Comparison of ENCODE assay signal across 24 cellular contexts in the genomic region with DNA sequence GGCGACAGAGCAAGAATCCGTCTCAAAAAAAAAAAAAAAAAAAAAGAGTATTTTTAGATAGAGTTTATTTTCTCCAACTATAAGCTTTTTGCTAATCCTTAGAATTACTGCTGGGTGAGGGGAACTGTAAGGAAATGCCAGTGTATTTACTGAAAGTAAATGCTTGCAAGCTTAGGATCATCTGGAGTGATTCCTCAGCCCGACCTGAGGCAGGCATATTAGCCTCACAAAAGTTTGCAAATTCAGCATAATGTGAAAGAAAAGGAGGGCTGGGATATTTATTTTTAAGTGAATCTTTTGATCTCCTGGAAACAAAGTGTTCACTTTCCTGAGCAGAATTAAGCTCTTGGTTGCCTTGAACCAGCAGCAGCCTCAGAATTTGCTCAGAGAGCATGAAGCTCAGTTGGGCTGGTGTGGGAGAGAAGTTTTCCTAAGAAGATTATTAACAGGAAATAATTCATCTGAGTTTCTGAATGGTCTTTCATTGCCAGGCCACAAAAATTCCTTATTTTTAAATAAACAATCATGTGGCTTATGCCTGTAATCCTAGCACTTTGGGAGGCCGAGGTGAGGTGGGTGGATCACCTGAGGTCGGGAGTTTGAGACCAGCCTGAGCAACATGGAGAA. TPM values are rescaled to one million over a fixed set of nuclear protein-coding genes. Genes with fewer than 3 reads are reported as not detected.
DNase-seq lines count a peak whose midpoint lies in the region; ATAC-seq, FAIRE-seq and TF ChIP-seq lines count a peak whose summit lies in the region.
"Had no signal": no experiment of that assay in that cellular context is flagged by ENCODE, and none has a peak within 500 bp of the region (broad histone marks: within the 10 kb centered on the region; RNA-seq: fewer than 3 reads in every experiment).

No MANE protein-coding gene starts in this region.

- POLR2A ChIA-PET in PC-9 (lab: Charles Lee; ENCODE audit: unreplicated experiment): no interaction called here
- POLR2A ChIA-PET in endothelial cell of umbilical vein (lab: Charles Lee): interaction anchor here (1.0 kb wide), 1 partner anchor 10 kb away, joined by 3 read pairs; no protein-coding TSS in a partner anchor
- POLR2A ChIA-PET in CD4-positive, alpha-beta T cell (lab: Charles Lee): no interaction called here

- H3K4me3 Mint-ChIP-seq in CD4-positive, alpha-beta T cell: no peak overlapping the region
- H3K4me3 Mint-ChIP-seq: activated naive CD8-positive, alpha-beta T cell treated with anti-CD3 and anti-CD28 coated beads, Interleukin-2, amount 10 ng/mL, durations not matched to agents 7 days and 5 days; B cell; central memory CD8-positive, alpha-beta T cell; naive B cell; type B pancreatic cell had no signal

- intact Hi-C loops in PC-9 (cut with micrococcal nuclease; ENCODE audit: unreplicated experiment) (no loop called here), endothelial cell of umbilical vein (cut with micrococcal nuclease) (no loop called here)
- intact Hi-C loops in CD4-positive, alpha-beta T cell (cut with DNase I, micrococcal nuclease): no loop called here

- no peak for TF ChIP-seq POLR2A in endothelial cell of umbilical vein (IDR thresholded peaks at IDR 0.05; ENCODE audit: low read depth, low read length)

- no peak for TF ChIP-seq CTCF in PC-9 (conservative IDR thresholded peaks at IDR 0.05)
- TF ChIP-seq CTCF in endothelial cell of umbilical vein (IDR thresholded peaks at IDR 0.05; ENCODE audit: extremely low read depth in 1 of 2, insufficient read depth in 1 of 2, low read depth in 1 of 2, low read length in 2 of 2): no peak
- TF ChIP-seq CTCF in CD4-positive, alpha-beta T cell (IDR thresholded peaks at IDR 0.05): no peak

- no peak for ATAC-seq in CD4-positive, alpha-beta T cell (ENCODE audit: poor library complexity)
- ATAC-seq: K562; stimulated activated naive CD8-positive, alpha-beta T cell treated with anti-CD3 and anti-CD28 coated beads, Interleukin-15, Interleukin-2, amounts not matched to agents 100 U/mL and 50 U/mL, for 24 hours had no signal

- CTCF ChIA-PET in PC-9 (lab: Charles Lee): no interaction called here
- CTCF ChIA-PET in endothelial cell of umbilical vein (lab: Charles Lee): interaction anchor here (0.6 to 2.5 kb wide), 8 partner anchors 8 to 93 kb away, joined by 3 to 11 read pairs (median 4); no protein-coding TSS in a partner anchor
- CTCF ChIA-PET in CD4-positive, alpha-beta T cell (lab: Charles Lee): no interaction called here

- H3K79me2 ChIP-seq in PC-9 (ENCODE audit: low read depth) (no peaks in the 10 kb centered on the region), endothelial cell of umbilical vein (ENCODE audit: control insufficient read depth, insufficient read depth, low read length) (no peaks in the 10 kb centered on the region)

- H3K9ac ChIP-seq in endothelial cell of umbilical vein (replicated peaks; ENCODE audit: extremely low read depth, insufficient read depth, low read length): no peak overlapping the region

- peaks cover 4% of the 10 kb centered on the region for H3K9me3 Mint-ChIP-seq in CD4-positive, alpha-beta T cell

- H4K20me1 ChIP-seq in PC-9 (ENCODE audit: insufficient read depth) (no peaks in the 10 kb centered on the region), endothelial cell of umbilical vein (replicated peaks; ENCODE audit: control insufficient read depth, extremely low read depth, insufficient read depth, low read length) (no peaks in the 10 kb centered on the region)

- BruUV-seq in PC-9 (replicated peaks; lab: Mats Ljungman, UMichigan) (no TSS peak), endothelial cell of umbilical vein (replicated peaks; lab: Mats Ljungman, UMichigan) (no TSS peak)

- dilution Hi-C loops in endothelial cell of umbilical vein (cut with MboI; ENCODE audit: extremely low pct_ligation_motif_present, low sequenced_read_pairs): no loop called here

- H3K36me3 ChIP-seq in PC-9 (ENCODE audit: low read depth) (no peaks in the 10 kb centered on the region), endothelial cell of umbilical vein (ENCODE audit: control insufficient read depth in 2 of 2, extremely low read depth in 1 of 2, insufficient read depth in 2 of 2, low read length in 2 of 2) (no peaks in the 10 kb centered on the region)
- H3K36me3 ChIP-seq: esophagus squamous epithelium, ovary had no signal

- H3K4me1 ChIP-seq in PC-9 (replicated peaks; ENCODE audit: insufficient read depth) (no peaks in the 10 kb centered on the region; the same call in 1 of the 2 replicates), endothelial cell of umbilical vein (ENCODE audit: control insufficient read depth, extremely low read depth, insufficient read depth, low read length) (peaks cover 5% of the 10 kb centered on the region)
- H3K4me1 ChIP-seq: esophagus squamous epithelium had no signal

- H3K27ac ChIP-seq in PC-9: no peak overlapping the region
- H3K27ac ChIP-seq in endothelial cell of umbilical vein (ENCODE audit: insufficient read depth, low read depth, low read length): peak overlapping the region; percentile 29
- no peak overlapping the region for H3K27ac ChIP-seq in CD4-positive, alpha-beta T cell (ENCODE audit: low read depth, low read length)
- H3K27ac ChIP-seq: esophagus squamous epithelium, HL-60, ovary had no signal

- DNase-seq in ELR (ENCODE audit: low read depth) (peak; percentile 80), PC-9 (no peak), endothelial cell of umbilical vein (ENCODE audit: low read depth, low spot score) (no peak), non-pigmented ciliary epithelial cell (ENCODE audit: low read depth) (peak; percentile 45), NCI-H1092 treated with DMSO at 0.1 percent for 48 hours (lab: John Stamatoyannopoulos, UW) (no peak), HUDEP-2 (lab: John Stamatoyannopoulos, UW; ENCODE audit: unreplicated experiment in 76 of 76) (no peak), NCI-H1930 (lab: John Stamatoyannopoulos, UW) (no peak)
- no peak for DNase-seq in CD4-positive, alpha-beta T cell
- DNase-seq: activated naive CD8-positive, alpha-beta T cell treated with anti-CD3 and anti-CD28 coated beads, Interleukin-2, amount 10 ng/mL, durations not matched to agents 7 days and 5 days; effector memory CD4-positive, alpha-beta T cell; esophagus squamous epithelium; hippocampal formation; mammary epithelial cell; naive B cell; NCI-H2029 treated with DMSO at 0.1 percent for 48 hours; ovary; stimulated activated CD4-positive, alpha-beta T cell treated with anti-CD3 and anti-CD28 coated beads, Interleukin-2, amount 100 ng/mL, for 24 hours; stimulated activated naive CD8-positive, alpha-beta T cell treated with anti-CD3 and anti-CD28 coated beads, Interleukin-15, Interleukin-2, amounts not matched to agents 100 U/mL and 50 U/mL, for 24 hours had no signal

- no peaks in the 10 kb centered on the region for H3F3A ChIP-seq in PC-9 (ENCODE audit: insufficient read depth, low read depth)

- FAIRE-seq in endothelial cell of umbilical vein (lab: Jason Lieb, UNC): no peak
- FAIRE-seq: K562, keratinocyte had no signal

- no peaks in the 10 kb centered on the region for H3K36me3 Mint-ChIP-seq in CD4-positive, alpha-beta T cell (ENCODE audit: low read depth)
- H3K36me3 Mint-ChIP-seq: type B pancreatic cell had no signal

- H3K9me1 ChIP-seq in endothelial cell of umbilical vein (replicated peaks; ENCODE audit: control insufficient read depth, extremely low read depth, insufficient read depth, low read length): no peaks in the 10 kb centered on the region

- H3K27me3 Mint-ChIP-seq in CD4-positive, alpha-beta T cell: no peaks in the 10 kb centered on the region
- H3K27me3 Mint-ChIP-seq: central memory CD8-positive, alpha-beta T cell; type B pancreatic cell had no signal

- no peak overlapping the region for H3K27ac Mint-ChIP-seq in CD4-positive, alpha-beta T cell
- H3K27ac Mint-ChIP-seq: activated naive CD8-positive, alpha-beta T cell treated with anti-CD3 and anti-CD28 coated beads, Interleukin-2, amount 10 ng/mL, durations not matched to agents 7 days and 5 days; B cell; type B pancreatic cell had no signal

- no peaks in the 10 kb centered on the region for H3K9me2 ChIP-seq in PC-9 (ENCODE audit: insufficient read depth)

- no peaks in the 10 kb centered on the region; the same call in 1 of the 2 replicates for H3K9me3 ChIP-seq in PC-9 (ENCODE audit: insufficient read depth, low read depth)
- no peaks in the 10 kb centered on the region for H3K9me3 ChIP-seq in endothelial cell of umbilical vein (replicated peaks; ENCODE audit: control insufficient read depth, insufficient read depth, low read length)
- no peaks in the 10 kb centered on the region for H3K9me3 ChIP-seq in CD4-positive, alpha-beta T cell (ENCODE audit: control insufficient read depth, low read length)
- H3K9me3 ChIP-seq: ovary had no signal

- H3K4me3 ChIP-seq in PC-9 (no peak overlapping the region), endothelial cell of umbilical vein (replicated peaks in 1 of 3; ENCODE audit: insufficient read depth in 1 of 3, low read depth in 1 of 3, low read length in 3 of 3) (no peak overlapping the region)
- H3K4me3 ChIP-seq: esophagus squamous epithelium, K562, ovary had no signal

- H2AFZ ChIP-seq in PC-9: 0 out of 2 replicates have a peak overlapping the region, but pooled peaks have one; percentile 20
- H2AFZ ChIP-seq in endothelial cell of umbilical vein (ENCODE audit: low read depth, low read length): no peak overlapping the region

- H3K4me1 Mint-ChIP-seq in CD4-positive, alpha-beta T cell (ENCODE audit: low read depth): no peaks in the 10 kb centered on the region
- H3K4me1 Mint-ChIP-seq: B cell had no signal

- H3K27me3 ChIP-seq in PC-9 (ENCODE audit: insufficient read depth, low read depth) (no peaks in the 10 kb centered on the region), endothelial cell of umbilical vein (ENCODE audit: control insufficient read depth in 2 of 2, insufficient read depth in 2 of 2, low read length in 2 of 2) (peaks cover 0 to 5% of the 10 kb centered on the region in 2 experiments)
- H3K27me3 ChIP-seq in CD4-positive, alpha-beta T cell (ENCODE audit: control insufficient read depth, insufficient read depth, low read length): no peaks in the 10 kb centered on the region
- H3K27me3 ChIP-seq: esophagus squamous epithelium, ovary had no signal

- H3K4me2 ChIP-seq in PC-9: no peak overlapping the region
- peak overlapping the region; percentile 47 for H3K4me2 ChIP-seq in endothelial cell of umbilical vein (ENCODE audit: insufficient read depth, low read length)

TF ChIP-seq in endothelial cell of umbilical vein, 7 proteins besides CTCF, POLR2A, EP300 and RAD21:
- no peak for TF ChIP-seq EZH2 (IDR thresholded peaks at IDR 0.05; ENCODE audit: borderline replicate concordance, low read depth, low read length, severe bottlenecking)
TF ChIP-seq in endothelial cell of umbilical vein: peak in this region for 0.

RNA-seq across cellular contexts. Expression of a gene that starts 24.7 kb away (rescaled TPM):
- 28.7 and 33.0 TPM in 2 replicates for total RNA-seq in PC-9 (2021)
- total RNA-seq in endothelial cell of umbilical vein: 12.9 and 13.3 TPM in 2 replicates
- polyA plus RNA-seq in endothelial cell of umbilical vein: 5.3 and 6.6 TPM in 2 replicates
- 3.3 and 3.5 TPM in 2 replicates for polyA plus RNA-seq in endothelial cell of umbilical vein (2011; cell fraction: cytosol; rRNA removed)
- 16.3 and 19.5 TPM in 2 replicates for polyA plus RNA-seq in endothelial cell of umbilical vein (2011; cell fraction: nucleus; rRNA removed)
- polyA plus RNA-seq in endothelial cell of umbilical vein (2012): 7.7 and 7.8 TPM in 2 replicates
- polyA minus RNA-seq in endothelial cell of umbilical vein: 9.5 and 10.9 TPM in 2 replicates
- 8.3 TPM for polyA minus RNA-seq in endothelial cell of umbilical vein (2011; cell fraction: cytosol; rRNA and poly(A)+ RNA removed)
- polyA minus RNA-seq in endothelial cell of umbilical vein (2011; cell fraction: nucleus; rRNA and poly(A)+ RNA removed): 9.8 and 17.5 TPM in 2 replicates
- total RNA-seq in CD4-positive, alpha-beta T cell: 10 to 100 TPM; 87.7 to 94.6 TPM

Comparison
In these comparisons a context has a peak if more than half of its experiments do, and no peak if none do; other contexts are left out.
1. DNase-seq: peak in ELR (single experiment) and non-pigmented ciliary epithelial cell (single experiment); none in PC-9 (0 of 2), endothelial cell of umbilical vein (single experiment), NCI-H1092 treated with DMSO at 0.1 percent for 48 hours (single experiment), CD4-positive, alpha-beta T cell (0 of 10), HUDEP-2 (0 of 76) and NCI-H1930 (0 of 2).